In the genomic region with DNA sequence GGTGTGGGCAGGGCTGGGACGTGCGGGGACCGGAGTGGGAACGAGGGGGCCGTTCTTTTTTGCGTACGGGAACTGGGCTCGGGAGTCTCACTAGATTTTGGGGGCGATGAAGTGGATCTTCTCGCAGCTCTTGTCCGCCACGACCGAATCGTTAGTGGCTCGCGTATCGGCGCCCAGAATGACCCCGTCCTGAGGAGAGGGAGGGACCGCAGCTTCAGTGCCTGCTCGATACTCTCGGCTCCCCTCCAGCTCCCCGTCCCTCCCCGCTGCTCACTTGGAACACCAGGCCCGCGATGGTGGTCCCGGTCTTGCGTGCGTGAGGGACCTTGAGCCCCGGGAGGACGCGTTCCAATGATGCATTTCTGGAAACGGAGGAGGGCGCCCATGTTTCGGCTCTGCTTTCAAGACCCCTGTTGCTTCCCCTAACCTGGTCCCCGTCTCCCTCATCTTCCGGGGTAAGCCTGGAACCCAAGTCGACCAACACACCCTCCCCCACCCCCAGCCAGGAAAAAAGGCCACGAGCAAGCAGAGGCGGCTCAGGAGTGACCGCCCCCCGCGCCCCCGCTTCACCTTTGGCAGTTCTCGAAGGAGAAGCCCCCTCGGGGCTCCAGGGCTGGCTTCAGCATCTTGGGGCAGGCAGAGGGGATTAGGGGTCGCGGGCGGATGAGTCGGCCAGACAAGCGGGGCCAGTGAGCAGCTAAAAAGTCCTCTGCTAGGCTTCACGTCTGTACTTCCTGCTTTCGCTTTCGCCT, we compare ENCODE assay signal across 8 cellular contexts. TPM values are rescaled to one million over a fixed set of nuclear protein-coding genes. Genes with fewer than 3 reads are reported as not detected.
A peak's percentile ranks its signal among the peaks of the same experiment; 100 is the strongest.
DNase-seq lines count a peak whose midpoint lies in the region; ATAC-seq, FAIRE-seq and TF ChIP-seq lines count a peak whose summit lies in the region.

Gene PSMB10, minus strand, starts transcription at position 727 of the 752 bp plus-strand sequence. Its CDS starts 101 bp downstream, at position 626.

- H4K20me1 ChIP-seq in HepG2 (ENCODE audit: insufficient read depth, low read length) = peaks cover 5% of the 10 kb centered on the region; the same call in 1 of the 2 replicates

- TF ChIP-seq CTCF in WERI-Rb-1 (IDR thresholded peaks at IDR 0.05; ENCODE audit: low read depth, low read length) (no peak), HepG2 (CRISPR knock-in tag; IDR thresholded peaks at IDR 0.05) (peak; percentile 52)

- H3K36me3 ChIP-seq in WERI-Rb-1 = no peaks in the 10 kb centered on the region; the same call in 1 of the 2 replicates
- H3K36me3 ChIP-seq in HepG2 (replicated peaks in 1 of 2; ENCODE audit: control insufficient read depth in 1 of 2, insufficient read depth in 2 of 2, low read length in 2 of 2) = peaks cover 2 to 4% of the 10 kb centered on the region in 2 experiments; a peak in 2 of 5 replicates

- H3K9ac ChIP-seq in HepG2 (ENCODE audit: insufficient read depth, low read depth, low read length) = peak within 1 kb of the TSS; percentile 92

- FAIRE-seq in HepG2 (lab: Jason Lieb, UNC) = no peak

- H3K79me2 ChIP-seq in HepG2 (ENCODE audit: insufficient read depth, low read length) = peaks cover 24% of the 10 kb centered on the region

- intact Hi-C loops in HepG2 (cut with micrococcal nuclease; ENCODE audit: unreplicated experiment) = no loop called here

- TF ChIP-seq EP300 in HepG2 (IDR thresholded peaks at IDR 0.05; ENCODE audit: low read depth in 2 of 2, low read length in 2 of 2) (no peak), HepG2 (CRISPR knock-in tag; IDR thresholded peaks at IDR 0.05; ENCODE audit: borderline replicate concordance) (no peak)

- CTCF ChIA-PET in HepG2 (lab: Yijun Ruan, JAX; ENCODE audit: low intra/inter-chr PET ratio, low total read pairs) = interaction anchor here (0.5 to 2.4 kb wide), 2 partner anchors 45 to 120 kb away, joined by 3 to 6 read pairs; no protein-coding TSS in a partner anchor

- ATAC-seq in HepG2 = peak; percentile 10

- TSS peak; percentile 77 for BruUV-seq in HepG2 (replicated peaks; lab: Mats Ljungman, UMichigan)

- H3K27ac ChIP-seq in WERI-Rb-1 (peak within 1 kb of the TSS; percentile 62), HepG2 (ENCODE audit: extremely low read length, insufficient read depth, low read length) (peak within 1 kb of the TSS; percentile 70)

- in situ Hi-C loops in HepG2 (cut with HindIII; ENCODE audit: extremely low pct_ligation_motif_present, low pct_unique_long_range_greater_than_20kb) = loop anchor here (10.0 kb wide), 1 partner anchor 271 kb away; the partner anchor contains the start of genes ACD, C16orf86, ENKD1 and PARD6A

- H3K4me3 ChIP-seq in WERI-Rb-1 (ENCODE audit: low read depth, low read length) (peak within 1 kb of the TSS; percentile 91), HepG2 (replicated peaks in 1 of 3; ENCODE audit: insufficient read depth in 1 of 3, low read depth in 2 of 3, low read length in 3 of 3) (peak within 1 kb of the TSS; percentile 86 to 97 (median 97))

- H3K4me1 ChIP-seq in HepG2 (ENCODE audit: insufficient read depth, low read length) = peaks cover 34% of the 10 kb centered on the region

- H3K9me3 ChIP-seq in WERI-Rb-1 (ENCODE audit: severe bottlenecking) (no peaks in the 10 kb centered on the region), HepG2 (ENCODE audit: low read length) (no peaks in the 10 kb centered on the region)

- no peak within 1 kb of the TSS for H2AFZ ChIP-seq in HepG2 (ENCODE audit: low read length)

- DNase-seq in activated gamma-delta T cell treated with Interleukin-2 at 50 U/mL for 16 hours (peak; percentile 16), activated gamma-delta T cell (lab: John Stamatoyannopoulos, UW) (no peak), HT-29 (ENCODE audit: low spot score) (peak; percentile 42), WERI-Rb-1 (peak; percentile 40), dermis blood vessel endothelial cell (peak; percentile 68), HepG2 (ENCODE audit: low spot score) (peak; percentile 51), DMS153 treated with DMSO at 0.1 percent for 48 hours (lab: John Stamatoyannopoulos, UW; ENCODE audit: unreplicated experiment) (no peak)
- peak in 2 of 3 experiments; percentile 17 to 55 for DNase-seq in stimulated activated CD4-positive, alpha-beta T cell treated with anti-CD3 and anti-CD28 coated beads, TNF-alpha, amount 100 ng/mL, for 4 hours (ENCODE audit: low read depth in 3 of 3)

- 1% methylated on average over 18 of the region's 54 CpGs for WGBS in HepG2 (ENCODE audit: low lambda C conversion rate)

- H3K4me2 ChIP-seq in HepG2 (ENCODE audit: low read depth, low read length) = peak within 1 kb of the TSS; percentile 99

- H3K27me3 ChIP-seq in WERI-Rb-1 (ENCODE audit: insufficient read depth, low read depth, severe bottlenecking) (no peaks in the 10 kb centered on the region), HepG2 (ENCODE audit: control insufficient read depth in 1 of 2, insufficient read depth in 2 of 2, low read length in 2 of 2) (no peaks in the 10 kb centered on the region; a peak in 1 of 5 replicates)

- POLR2A ChIA-PET in HepG2 (lab: Yijun Ruan, JAX) = interaction anchor here (0.6 to 4.6 kb wide), 35 partner anchors 8 to 455 kb away, joined by 3 to 40 read pairs (median 5); partner anchors contain the start of genes ACD, ATP6V0D1, CTCF and DDX28

- no peak; a peak in 1 of 4 replicates for TF ChIP-seq POLR2A in HepG2 (IDR thresholded peaks at IDR 0.05; ENCODE audit: insufficient read depth in 1 of 2, low read depth in 2 of 2, low read length in 2 of 2)

- no peak for TF ChIP-seq RAD21 in HepG2 (CRISPR knock-in tag; IDR thresholded peaks at IDR 0.05)

TF ChIP-seq in HepG2, 621 proteins besides CTCF, POLR2A, EP300 and RAD21 (continues in another document):
- TF ChIP-seq CBFB (CRISPR knock-in tag; IDR thresholded peaks at IDR 0.05) (no peak), ZNF639 (CRISPR knock-in tag; conservative IDR thresholded peaks at IDR 0.05) (0 out of 2 replicates have a peak, but pooled peaks have one; percentile 3), ATM (IDR thresholded peaks at IDR 0.05; ENCODE audit: borderline replicate concordance) (no peak), ZSCAN21 (CRISPR knock-in tag; IDR thresholded peaks at IDR 0.05; ENCODE audit: borderline replicate concordance) (0 out of 2 replicates have a peak, but pooled peaks have one; percentile 1), SMARCE1 (IDR thresholded peaks at IDR 0.05; ENCODE audit: borderline replicate concordance) (no peak), ZFP36L1 (CRISPR knock-in tag; IDR thresholded peaks at IDR 0.05) (0 out of 2 replicates have a peak, but pooled peaks have one; percentile 34), POGZ (CRISPR knock-in tag; IDR thresholded peaks at IDR 0.05) (no peak), RBM39 (IDR thresholded peaks at IDR 0.05; ENCODE audit: low read depth, low read length, poor library complexity, severe bottlenecking) (peak; percentile 77), ZNF562 (CRISPR knock-in tag; IDR thresholded peaks at IDR 0.05; ENCODE audit: borderline replicate concordance) (no peak)
- TF ChIP-seq, protein P1, sequence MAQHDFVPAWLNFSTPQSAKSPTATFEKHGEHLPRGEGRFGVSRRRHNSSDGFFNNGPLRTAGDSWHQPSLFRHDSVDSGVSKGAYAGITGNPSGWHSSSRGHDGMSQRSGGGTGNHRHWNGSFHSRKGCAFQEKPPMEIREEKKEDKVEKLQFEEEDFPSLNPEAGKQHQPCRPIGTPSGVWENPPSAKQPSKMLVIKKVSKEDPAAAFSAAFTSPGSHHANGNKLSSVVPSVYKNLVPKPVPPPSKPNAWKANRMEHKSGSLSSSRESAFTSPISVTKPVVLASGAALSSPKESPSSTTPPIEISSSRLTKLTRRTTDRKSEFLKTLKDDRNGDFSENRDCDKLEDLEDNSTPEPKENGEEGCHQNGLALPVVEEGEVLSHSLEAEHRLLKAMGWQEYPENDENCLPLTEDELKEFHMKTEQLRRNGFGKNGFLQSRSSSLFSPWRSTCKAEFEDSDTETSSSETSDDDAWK (CRISPR knock-in tag; IDR thresholded peaks at IDR 0.05) = no peak

RNA-seq across cellular contexts. Expression of gene PSMB10, which starts in this region (rescaled TPM):
- 173 and 191 TPM in 2 replicates for total RNA-seq in HT-29 (2014; rRNA removed; shearing (Covaris generic))
- total RNA-seq in dermis blood vessel endothelial cell = 46.8 and 95.8 TPM in 2 replicates
- 65.9 and 71.3 TPM in 2 replicates for total RNA-seq in HepG2 (2016; rRNA removed; fragmentation: Illumina TruSeq; extraction: Trizol)
- 135 and 146 TPM in 2 replicates for total RNA-seq in HepG2 (2016; cell fraction: cytosol; rRNA removed; fragmentation: Illumina TruSeq; extraction: Trizol; ENCODE audit: low read depth)
- total RNA-seq in HepG2 (2016; cell fraction: insoluble cytoplasmic fraction; rRNA removed; fragmentation: Illumina TruSeq; extraction: Trizol) = 68.9 and 72.1 TPM in 2 replicates
- 107 and 122 TPM in 2 replicates for total RNA-seq in HepG2 (2016; cell fraction: membrane; rRNA removed; fragmentation: Illumina TruSeq; extraction: Trizol)
- total RNA-seq in HepG2 (2016; cell fraction: nucleus; rRNA removed; fragmentation: Illumina TruSeq; extraction: Trizol) = 28.4 and 28.5 TPM in 2 replicates
- 12.7 and 17.8 TPM in 2 replicates for polyA plus RNA-seq in HepG2 (2011; rRNA removed)
- polyA plus RNA-seq in HepG2 (2011; cell fraction: cytosol; rRNA removed) = 15.3 and 32.0 TPM in 2 replicates
- 23.8 and 27.0 TPM in 2 replicates for polyA plus RNA-seq in HepG2 (2011; cell fraction: nucleus; rRNA removed)
- polyA plus RNA-seq in HepG2 (2012) = 20.6 and 20.8 TPM in 2 replicates
- polyA plus RNA-seq in HepG2 (2016; cell fraction: cytosol; fragmentation: Illumina TruSeq; extraction: Trizol; ENCODE audit: low read depth) = 128 and 158 TPM in 2 replicates
- polyA plus RNA-seq in HepG2 (2016; cell fraction: insoluble cytoplasmic fraction; fragmentation: Illumina TruSeq; extraction: Trizol; ENCODE audit: low read depth) = 65.0 and 66.8 TPM in 2 replicates
- 86.7 and 90.6 TPM in 2 replicates for polyA plus RNA-seq in HepG2 (2016; cell fraction: membrane; fragmentation: Illumina TruSeq; extraction: Trizol; ENCODE audit: low read depth)
- polyA plus RNA-seq in HepG2 (2016; cell fraction: nucleus; fragmentation: Illumina TruSeq; extraction: Trizol; ENCODE audit: insufficient read depth, low read depth) = 32.5 and 33.1 TPM in 2 replicates
- 16.1 and 17.6 TPM in 2 replicates for polyA minus RNA-seq in HepG2 (2011; rRNA and poly(A)+ RNA removed; ENCODE audit: low replicate concordance)
- 5.4 and 12.7 TPM in 2 replicates for polyA minus RNA-seq in HepG2 (2011; cell fraction: cytosol; rRNA and poly(A)+ RNA removed)
- 7.2 and 9.8 TPM in 2 replicates for polyA minus RNA-seq in HepG2 (2011; cell fraction: nucleus; rRNA and poly(A)+ RNA removed)

Comparison
In these comparisons a context has a peak if more than half of its experiments do, and no peak if none do; other contexts are left out.
1. DNase-seq: peak in activated gamma-delta T cell treated with Interleukin-2 at 50 U/mL for 16 hours (single experiment), HT-29 (single experiment), WERI-Rb-1 (single experiment), dermis blood vessel endothelial cell (single experiment), HepG2 (single experiment) and stimulated activated CD4-positive, alpha-beta T cell treated with anti-CD3 and anti-CD28 coated beads, TNF-alpha, amount 100 ng/mL, for 4 hours (2 of 3); none in activated gamma-delta T cell (single experiment) and DMS153 treated with DMSO at 0.1 percent for 48 hours (single experiment).